ENCODE assay signal across 1 cellular context in the genomic region with DNA sequence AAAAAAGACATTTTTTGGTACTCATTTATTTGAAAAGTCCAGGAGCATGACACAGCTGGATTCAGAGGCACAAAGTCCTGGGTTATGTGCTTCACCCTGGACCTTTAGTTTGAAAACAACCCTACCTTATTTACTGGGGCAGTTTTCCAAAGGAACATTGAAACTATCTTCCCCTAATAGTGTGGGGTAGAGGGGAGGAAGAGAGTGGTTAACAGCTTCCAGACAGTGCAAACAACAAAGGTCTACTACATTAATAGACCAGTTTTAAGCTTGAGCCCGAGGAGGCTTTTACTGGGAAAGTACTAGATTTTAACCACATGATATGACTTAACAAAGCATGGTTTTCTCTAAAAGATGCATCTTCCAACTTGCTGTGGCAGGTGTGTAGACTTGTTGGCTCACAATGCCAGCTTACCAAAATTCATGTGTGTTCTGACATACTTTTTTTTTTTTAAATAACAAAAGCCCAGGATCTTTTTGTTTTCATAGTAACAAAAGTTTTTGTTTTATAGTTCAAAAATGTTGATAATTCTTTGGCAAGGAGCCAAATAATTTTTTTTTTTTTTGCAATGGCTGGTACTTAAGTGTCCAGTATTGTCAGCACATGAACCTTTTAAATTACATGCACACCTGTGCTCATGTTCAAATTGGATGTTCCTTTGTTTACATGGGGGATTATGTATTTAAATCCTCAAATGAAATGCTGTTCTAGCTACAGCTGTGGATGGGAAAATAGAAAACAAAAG.
TF ChIP-seq lines count a peak whose summit lies in the region.

No MANE protein-coding gene starts in this region.

TF ChIP-seq in HCT116, 20 proteins besides CTCF, POLR2A, EP300 and RAD21 (continued from another document):
- TF ChIP-seq, protein P1, sequence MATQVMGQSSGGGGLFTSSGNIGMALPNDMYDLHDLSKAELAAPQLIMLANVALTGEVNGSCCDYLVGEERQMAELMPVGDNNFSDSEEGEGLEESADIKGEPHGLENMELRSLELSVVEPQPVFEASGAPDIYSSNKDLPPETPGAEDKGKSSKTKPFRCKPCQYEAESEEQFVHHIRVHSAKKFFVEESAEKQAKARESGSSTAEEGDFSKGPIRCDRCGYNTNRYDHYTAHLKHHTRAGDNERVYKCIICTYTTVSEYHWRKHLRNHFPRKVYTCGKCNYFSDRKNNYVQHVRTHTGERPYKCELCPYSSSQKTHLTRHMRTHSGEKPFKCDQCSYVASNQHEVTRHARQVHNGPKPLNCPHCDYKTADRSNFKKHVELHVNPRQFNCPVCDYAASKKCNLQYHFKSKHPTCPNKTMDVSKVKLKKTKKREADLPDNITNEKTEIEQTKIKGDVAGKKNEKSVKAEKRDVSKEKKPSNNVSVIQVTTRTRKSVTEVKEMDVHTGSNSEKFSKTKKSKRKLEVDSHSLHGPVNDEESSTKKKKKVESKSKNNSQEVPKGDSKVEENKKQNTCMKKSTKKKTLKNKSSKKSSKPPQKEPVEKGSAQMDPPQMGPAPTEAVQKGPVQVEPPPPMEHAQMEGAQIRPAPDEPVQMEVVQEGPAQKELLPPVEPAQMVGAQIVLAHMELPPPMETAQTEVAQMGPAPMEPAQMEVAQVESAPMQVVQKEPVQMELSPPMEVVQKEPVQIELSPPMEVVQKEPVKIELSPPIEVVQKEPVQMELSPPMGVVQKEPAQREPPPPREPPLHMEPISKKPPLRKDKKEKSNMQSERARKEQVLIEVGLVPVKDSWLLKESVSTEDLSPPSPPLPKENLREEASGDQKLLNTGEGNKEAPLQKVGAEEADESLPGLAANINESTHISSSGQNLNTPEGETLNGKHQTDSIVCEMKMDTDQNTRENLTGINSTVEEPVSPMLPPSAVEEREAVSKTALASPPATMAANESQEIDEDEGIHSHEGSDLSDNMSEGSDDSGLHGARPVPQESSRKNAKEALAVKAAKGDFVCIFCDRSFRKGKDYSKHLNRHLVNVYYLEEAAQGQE (IDR thresholded peaks at IDR 0.05; ENCODE audit: low read depth) = no peak
- TF ChIP-seq EZH2 (IDR thresholded peaks at IDR 0.05) = no peak
- TF ChIP-seq, protein P2, sequence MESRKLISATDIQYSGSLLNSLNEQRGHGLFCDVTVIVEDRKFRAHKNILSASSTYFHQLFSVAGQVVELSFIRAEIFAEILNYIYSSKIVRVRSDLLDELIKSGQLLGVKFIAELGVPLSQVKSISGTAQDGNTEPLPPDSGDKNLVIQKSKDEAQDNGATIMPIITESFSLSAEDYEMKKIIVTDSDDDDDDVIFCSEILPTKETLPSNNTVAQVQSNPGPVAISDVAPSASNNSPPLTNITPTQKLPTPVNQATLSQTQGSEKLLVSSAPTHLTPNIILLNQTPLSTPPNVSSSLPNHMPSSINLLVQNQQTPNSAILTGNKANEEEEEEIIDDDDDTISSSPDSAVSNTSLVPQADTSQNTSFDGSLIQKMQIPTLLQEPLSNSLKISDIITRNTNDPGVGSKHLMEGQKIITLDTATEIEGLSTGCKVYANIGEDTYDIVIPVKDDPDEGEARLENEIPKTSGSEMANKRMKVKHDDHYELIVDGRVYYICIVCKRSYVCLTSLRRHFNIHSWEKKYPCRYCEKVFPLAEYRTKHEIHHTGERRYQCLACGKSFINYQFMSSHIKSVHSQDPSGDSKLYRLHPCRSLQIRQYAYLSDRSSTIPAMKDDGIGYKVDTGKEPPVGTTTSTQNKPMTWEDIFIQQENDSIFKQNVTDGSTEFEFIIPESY (IDR thresholded peaks at IDR 0.05; ENCODE audit: extremely low read depth, insufficient replicate concordance, low read length) = no peak
- no peak for TF ChIP-seq SRF (IDR thresholded peaks at IDR 0.05; ENCODE audit: low read depth)
- no peak for TF ChIP-seq TCF7L2 (IDR thresholded peaks at IDR 0.05; ENCODE audit: borderline replicate concordance, extremely low read depth, insufficient read depth, insufficient read length)
- no peak for TF ChIP-seq CBX3 (IDR thresholded peaks at IDR 0.05; ENCODE audit: low read depth)
